Comparison of ENCODE assay signal across 1 cellular context in the genomic region with DNA sequence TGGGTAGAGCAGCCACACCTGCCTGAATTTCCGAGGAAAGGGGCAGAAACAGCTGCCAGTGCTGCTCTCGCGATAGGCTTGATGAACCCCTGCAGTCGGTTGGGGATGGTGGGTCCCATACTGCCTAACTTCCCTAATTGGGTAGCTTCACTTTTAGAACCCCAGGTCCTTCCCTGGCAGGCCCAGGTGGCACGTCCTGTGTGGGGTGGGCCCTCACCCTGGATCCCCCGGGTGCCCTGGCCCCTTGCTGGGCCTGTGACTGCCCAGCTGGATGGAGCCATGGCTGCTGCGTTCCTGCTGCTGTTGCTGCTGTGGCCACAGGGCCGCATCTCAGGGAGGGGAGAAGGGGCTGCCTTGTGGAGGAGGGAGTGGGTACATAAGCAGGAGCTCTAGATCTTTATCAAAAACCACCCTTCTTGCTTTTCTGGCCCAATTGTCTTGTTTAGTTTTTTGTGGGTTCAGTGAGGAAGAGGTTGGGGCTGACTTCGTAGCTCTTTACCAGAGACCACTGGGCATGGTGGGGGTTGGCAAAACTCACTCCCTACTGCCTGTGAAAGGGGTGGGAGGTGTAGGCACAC.
TF ChIP-seq lines count a peak whose summit lies in the region.

No MANE protein-coding gene starts in this region.

TF ChIP-seq in SK-N-SH, 30 proteins besides CTCF, POLR2A, EP300 and RAD21:
- no peak for TF ChIP-seq RFX5 (IDR thresholded peaks at IDR 0.05; ENCODE audit: low read length)
- no peak for TF ChIP-seq JUND (IDR thresholded peaks at IDR 0.05)
- TF ChIP-seq TCF12 (IDR thresholded peaks at IDR 0.05), result no peak
- TF ChIP-seq ELF1 (IDR thresholded peaks at IDR 0.05), result no peak
- no peak for TF ChIP-seq RXRA (IDR thresholded peaks at IDR 0.05; ENCODE audit: borderline replicate concordance, low read depth)
- TF ChIP-seq MAX (IDR thresholded peaks at IDR 0.05; ENCODE audit: low read depth), result no peak
- TF ChIP-seq, protein P1, sequence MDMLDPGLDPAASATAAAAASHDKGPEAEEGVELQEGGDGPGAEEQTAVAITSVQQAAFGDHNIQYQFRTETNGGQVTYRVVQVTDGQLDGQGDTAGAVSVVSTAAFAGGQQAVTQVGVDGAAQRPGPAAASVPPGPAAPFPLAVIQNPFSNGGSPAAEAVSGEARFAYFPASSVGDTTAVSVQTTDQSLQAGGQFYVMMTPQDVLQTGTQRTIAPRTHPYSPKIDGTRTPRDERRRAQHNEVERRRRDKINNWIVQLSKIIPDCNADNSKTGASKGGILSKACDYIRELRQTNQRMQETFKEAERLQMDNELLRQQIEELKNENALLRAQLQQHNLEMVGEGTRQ (IDR thresholded peaks at IDR 0.05; ENCODE audit: borderline replicate concordance, low read depth, low read length), result no peak
- no peak for TF ChIP-seq CHD2 (IDR thresholded peaks at IDR 0.05; ENCODE audit: low read length, partially characterized antibody)
- TF ChIP-seq ZBTB33 (IDR thresholded peaks at IDR 0.05; ENCODE audit: borderline replicate concordance, low read depth), result no peak
- TF ChIP-seq FOSL2 (IDR thresholded peaks at IDR 0.05; ENCODE audit: borderline replicate concordance, low read depth), result no peak
- no peak for TF ChIP-seq USF1 (IDR thresholded peaks at IDR 0.05; ENCODE audit: borderline replicate concordance, low read depth)
- no peak for TF ChIP-seq FOXJ3 (CRISPR knock-in tag; IDR thresholded peaks at IDR 0.05)
- TF ChIP-seq TEAD4 (IDR thresholded peaks at IDR 0.05; ENCODE audit: borderline replicate concordance, insufficient read depth), result no peak
- no peak for TF ChIP-seq MEF2A (IDR thresholded peaks at IDR 0.05; ENCODE audit: borderline replicate concordance, low read depth)
- TF ChIP-seq FOXM1 (IDR thresholded peaks at IDR 0.05; ENCODE audit: low read depth), result no peak
- TF ChIP-seq EZH2phosphoT487 (IDR thresholded peaks at IDR 0.05; ENCODE audit: borderline replicate concordance, low read depth), result no peak
